20 cellular contexts compared by ENCODE assay signal in genomic region chr3:41630017-41630416, GRCh38.
"Had no signal": no experiment of that assay in that cellular context is flagged by ENCODE, and none has a peak within 500 bp of the region (broad histone marks: within the 10 kb centered on the region; RNA-seq: fewer than 3 reads in every experiment).

No MANE protein-coding gene starts in this region.

- H3K27me3 Mint-ChIP-seq: activated CD8-positive, alpha-beta T cell treated with anti-CD3 and anti-CD28 coated beads for 36 hours; activated naive CD4-positive, alpha-beta T cell treated with anti-CD3 and anti-CD28 coated beads, Interleukin-2, amount 50 U/mL, for 24 hours; T-helper 17 cell had no signal

- ATAC-seq: activated CD8-positive, alpha-beta T cell treated with anti-CD3 and anti-CD28 coated beads for 36 hours; activated T-cell treated with anti-CD3 and anti-CD28 coated beads, Interleukin-2, amount 50 U/mL, for 72 hours; K562; PC-3; T-helper 17 cell had no signal

- DNase-seq: activated CD4-positive, alpha-beta T cell treated with anti-CD3 and anti-CD28 coated beads, Interleukin-2, amount 50 U/mL, for 1 hour; activated CD4-positive, CD25-positive, alpha-beta regulatory T cell; activated CD8-positive, alpha-beta memory T cell treated with anti-CD3 and anti-CD28 coated beads, Interleukin-2, amount 50 U/mL, for 4 hours; activated CD8-positive, alpha-beta T cell treated with anti-CD3 and anti-CD28 coated beads for 36 hours; activated T-cell treated with anti-CD3 and anti-CD28 coated beads, Interleukin-2, amount 50 U/mL, for 72 hours; aorta; Karpas-422; MM.1S; NCI-H1105 treated with DMSO at 0.1 percent for 48 hours; NCI-H1436 treated with DMSO at 0.1 percent for 48 hours; NCI-H187; NCI-H524 treated with DMSO at 0.1 percent for 48 hours; NK-92 treated with Interleukin-12 subunit alpha and Interleukin-12 subunit beta, amount 100 ng/mL, for 24 hours; PC-3; SHP77 treated with DMSO at 0.1 percent for 48 hours; T-helper 17 cell; T-helper 9 cell had no signal

- H3K9me3 Mint-ChIP-seq: activated CD8-positive, alpha-beta T cell treated with anti-CD3 and anti-CD28 coated beads for 36 hours; activated naive CD4-positive, alpha-beta T cell treated with anti-CD3 and anti-CD28 coated beads, Interleukin-2, amount 50 U/mL, for 24 hours; activated T-helper 2 cell treated with anti-CD3 and anti-CD28 coated beads, Interferon-gamma antibody, Interleukin-2, Interleukin-4, amounts not matched to agents 10 μg/mL and 5 μg/mL and 100 μg/mL, durations not matched to agents 14 hours and 24 hours and 36 hours had no signal

- H3K4me3 Mint-ChIP-seq: activated CD8-positive, alpha-beta T cell treated with anti-CD3 and anti-CD28 coated beads for 36 hours; activated naive CD4-positive, alpha-beta T cell treated with anti-CD3 and anti-CD28 coated beads, Interleukin-2, amount 50 U/mL, for 24 hours; activated T-cell treated with anti-CD3 and anti-CD28 coated beads, Interleukin-2, amount 50 U/mL, for 72 hours; T-helper 17 cell had no signal

- H3K27ac Mint-ChIP-seq: activated CD8-positive, alpha-beta T cell treated with anti-CD3 and anti-CD28 coated beads for 36 hours; activated naive CD4-positive, alpha-beta T cell treated with anti-CD3 and anti-CD28 coated beads, Interleukin-2, amount 50 U/mL, for 24 hours; activated T-cell treated with anti-CD3 and anti-CD28 coated beads, Interleukin-2, amount 50 U/mL, for 72 hours; activated T-helper 2 cell treated with anti-CD3 and anti-CD28 coated beads, Interferon-gamma antibody, Interleukin-2, Interleukin-4, amounts not matched to agents 10 μg/mL and 5 μg/mL and 100 μg/mL, durations not matched to agents 14 hours and 24 hours and 36 hours; T-helper 17 cell had no signal

- H3K4me3 ChIP-seq: K562 had no signal

- H3K4me1 Mint-ChIP-seq: activated naive CD4-positive, alpha-beta T cell treated with anti-CD3 and anti-CD28 coated beads, Interleukin-2, amount 50 U/mL, for 24 hours; T-helper 17 cell had no signal
